ENCODE assay signal across 10 cellular contexts in the genomic region with DNA sequence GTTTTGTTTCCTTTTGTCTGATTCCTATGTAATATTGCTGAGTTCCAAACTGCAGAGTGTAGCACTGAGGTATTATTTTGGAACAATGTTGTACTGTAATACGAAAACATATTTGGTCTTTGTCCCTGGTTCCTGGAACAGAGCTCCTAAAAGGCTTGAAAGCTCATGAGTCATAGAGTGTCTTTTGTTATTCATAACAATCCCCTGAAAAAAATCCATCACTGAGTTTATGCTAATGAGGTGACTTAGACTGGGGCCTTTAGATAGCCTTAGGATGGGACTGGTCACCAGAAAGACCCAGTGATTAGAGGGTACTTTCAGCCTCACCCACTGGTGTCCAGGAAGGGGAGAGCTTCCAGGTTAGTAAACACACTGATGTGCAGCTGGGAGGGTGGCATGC.
DNase-seq lines count a peak whose midpoint lies in the region; ATAC-seq and TF ChIP-seq lines count a peak whose summit lies in the region.
"Had no signal": no experiment of that assay in that cellular context is flagged by ENCODE, and none has a peak within 500 bp of the region (broad histone marks: within the 10 kb centered on the region; RNA-seq: fewer than 3 reads in every experiment).

No MANE protein-coding gene starts in this region.

- peak; percentile 10 for DNase-seq in activated CD4-positive, alpha-beta memory T cell treated with anti-CD3 and anti-CD28 coated beads for 36 hours
- DNase-seq in activated CD4-positive, alpha-beta memory T cell treated with anti-CD3 and anti-CD28 coated beads, Interleukin-2, amount 10 ng/mL, durations not matched to agents 7 days and 5 days: no peak
- DNase-seq in activated T-cell treated with anti-CD3 and anti-CD28 coated beads, Interleukin-2, amount 50 U/mL, for 72 hours: peak in 1 of 2 donors; percentile 5
- DNase-seq in stimulated activated effector memory CD8-positive, alpha-beta T cell treated with anti-CD3 and anti-CD28 coated beads, Interleukin-12 subunit alpha, Interleukin-12 subunit beta, amount 100 ng/mL, for 72 hours (ENCODE audit: low spot score in 2 of 2): peak in 1 of 2 donors; percentile 54
- DNase-seq in NCI-H446 treated with DMSO at 0.1 percent for 48 hours (lab: John Stamatoyannopoulos, UW): no peak
- no peak for DNase-seq in superior temporal gyrus (ENCODE audit: extremely low spot score)
- no peak for DNase-seq in spleen
- DNase-seq: activated CD8-positive, alpha-beta memory T cell treated with anti-CD3 and anti-CD28 coated beads, Interleukin-2, amount 10 ng/mL, durations not matched to agents 7 days and 5 days; GOT3 had no signal

- no peaks in the 10 kb centered on the region for H3K27me3 Mint-ChIP-seq in activated CD4-positive, alpha-beta memory T cell treated with anti-CD3 and anti-CD28 coated beads for 36 hours
- no peaks in the 10 kb centered on the region for H3K27me3 Mint-ChIP-seq in activated CD4-positive, alpha-beta memory T cell treated with anti-CD3 and anti-CD28 coated beads, Interleukin-2, amount 10 ng/mL, durations not matched to agents 7 days and 5 days
- H3K27me3 Mint-ChIP-seq in activated T-cell treated with anti-CD3 and anti-CD28 coated beads, Interleukin-2, amount 50 U/mL, for 72 hours (ENCODE audit: low read depth): no peaks in the 10 kb centered on the region
- H3K27me3 Mint-ChIP-seq: activated CD8-positive, alpha-beta memory T cell treated with anti-CD3 and anti-CD28 coated beads, Interleukin-2, amount 10 ng/mL, durations not matched to agents 7 days and 5 days had no signal

- no peak for TF ChIP-seq POLR2A in spleen (IDR thresholded peaks at IDR 0.05)

- 68 to 86% (median 76%) methylated on average over 1 of the region's 1 CpG for WGBS in spleen, 5 donors

- ATAC-seq in HG02970 (IDR thresholded peaks at IDR 0.05; ENCODE audit: low FRiP score, unreplicated experiment): peak; percentile 74
- ATAC-seq in activated T-cell treated with anti-CD3 and anti-CD28 coated beads, Interleukin-2, amount 50 U/mL, for 72 hours (replicated peaks in 1 of 2): peak; percentile 96 to 97
- peak; percentile 96 for ATAC-seq in stimulated activated effector memory CD8-positive, alpha-beta T cell treated with anti-CD3 and anti-CD28 coated beads, Interleukin-12 subunit alpha, Interleukin-12 subunit beta, amount 100 ng/mL, for 72 hours
- ATAC-seq: activated CD8-positive, alpha-beta memory T cell treated with anti-CD3 and anti-CD28 coated beads, Interleukin-2, amount 10 ng/mL, durations not matched to agents 7 days and 5 days had no signal

- peaks cover 12% of the 10 kb centered on the region for H3K4me1 Mint-ChIP-seq in activated CD4-positive, alpha-beta memory T cell treated with anti-CD3 and anti-CD28 coated beads for 36 hours (ENCODE audit: low read depth)
- H3K4me1 Mint-ChIP-seq in activated CD4-positive, alpha-beta memory T cell treated with anti-CD3 and anti-CD28 coated beads, Interleukin-2, amount 10 ng/mL, durations not matched to agents 7 days and 5 days: peaks cover 12% of the 10 kb centered on the region
- H3K4me1 Mint-ChIP-seq in activated T-cell treated with anti-CD3 and anti-CD28 coated beads, Interleukin-2, amount 50 U/mL, for 72 hours (ENCODE audit: low read depth): peaks cover 15% of the 10 kb centered on the region
- peaks cover 14% of the 10 kb centered on the region for H3K4me1 Mint-ChIP-seq in stimulated activated effector memory CD8-positive, alpha-beta T cell treated with anti-CD3 and anti-CD28 coated beads, Interleukin-12 subunit alpha, Interleukin-12 subunit beta, amount 100 ng/mL, for 72 hours

- H3K9me3 ChIP-seq in spleen: no peaks in the 10 kb centered on the region

- H3K4me3 Mint-ChIP-seq in activated CD4-positive, alpha-beta memory T cell treated with anti-CD3 and anti-CD28 coated beads for 36 hours: no peak overlapping the region
- no peak overlapping the region for H3K4me3 Mint-ChIP-seq in activated CD4-positive, alpha-beta memory T cell treated with anti-CD3 and anti-CD28 coated beads, Interleukin-2, amount 10 ng/mL, durations not matched to agents 7 days and 5 days
- H3K4me3 Mint-ChIP-seq in activated T-cell treated with anti-CD3 and anti-CD28 coated beads, Interleukin-2, amount 50 U/mL, for 72 hours: peak overlapping the region in 1 of 2 donors; percentile 54
- H3K4me3 Mint-ChIP-seq in stimulated activated effector memory CD8-positive, alpha-beta T cell treated with anti-CD3 and anti-CD28 coated beads, Interleukin-12 subunit alpha, Interleukin-12 subunit beta, amount 100 ng/mL, for 72 hours: peak overlapping the region; percentile 21
- H3K4me3 Mint-ChIP-seq: activated CD8-positive, alpha-beta memory T cell treated with anti-CD3 and anti-CD28 coated beads, Interleukin-2, amount 10 ng/mL, durations not matched to agents 7 days and 5 days had no signal

- H3K36me3 ChIP-seq in spleen: peaks cover 0 to 26% (median 2%) of the 10 kb centered on the region in 6 donors

- peaks cover 23% of the 10 kb centered on the region for H3K36me3 Mint-ChIP-seq in activated CD4-positive, alpha-beta memory T cell treated with anti-CD3 and anti-CD28 coated beads for 36 hours
- no peaks in the 10 kb centered on the region for H3K36me3 Mint-ChIP-seq in activated CD4-positive, alpha-beta memory T cell treated with anti-CD3 and anti-CD28 coated beads, Interleukin-2, amount 10 ng/mL, durations not matched to agents 7 days and 5 days (ENCODE audit: low read depth)
- H3K36me3 Mint-ChIP-seq in activated T-cell treated with anti-CD3 and anti-CD28 coated beads, Interleukin-2, amount 50 U/mL, for 72 hours (ENCODE audit: insufficient read depth in 2 of 2): no peaks in the 10 kb centered on the region
- H3K36me3 Mint-ChIP-seq in stimulated activated effector memory CD8-positive, alpha-beta T cell treated with anti-CD3 and anti-CD28 coated beads, Interleukin-12 subunit alpha, Interleukin-12 subunit beta, amount 100 ng/mL, for 72 hours: peaks cover under 1% of the 10 kb centered on the region

- H3K9me3 Mint-ChIP-seq in activated CD4-positive, alpha-beta memory T cell treated with anti-CD3 and anti-CD28 coated beads for 36 hours: no peaks in the 10 kb centered on the region
- H3K9me3 Mint-ChIP-seq in activated CD4-positive, alpha-beta memory T cell treated with anti-CD3 and anti-CD28 coated beads, Interleukin-2, amount 10 ng/mL, durations not matched to agents 7 days and 5 days: no peaks in the 10 kb centered on the region
- no peaks in the 10 kb centered on the region for H3K9me3 Mint-ChIP-seq in activated T-cell treated with anti-CD3 and anti-CD28 coated beads, Interleukin-2, amount 50 U/mL, for 72 hours
- no peaks in the 10 kb centered on the region for H3K9me3 Mint-ChIP-seq in stimulated activated effector memory CD8-positive, alpha-beta T cell treated with anti-CD3 and anti-CD28 coated beads, Interleukin-12 subunit alpha, Interleukin-12 subunit beta, amount 100 ng/mL, for 72 hours

- H3K27ac Mint-ChIP-seq in activated CD4-positive, alpha-beta memory T cell treated with anti-CD3 and anti-CD28 coated beads for 36 hours: no peak overlapping the region
- no peak overlapping the region for H3K27ac Mint-ChIP-seq in activated CD4-positive, alpha-beta memory T cell treated with anti-CD3 and anti-CD28 coated beads, Interleukin-2, amount 10 ng/mL, durations not matched to agents 7 days and 5 days
- H3K27ac Mint-ChIP-seq in activated T-cell treated with anti-CD3 and anti-CD28 coated beads, Interleukin-2, amount 50 U/mL, for 72 hours: peak overlapping the region; percentile 87
- H3K27ac Mint-ChIP-seq in stimulated activated effector memory CD8-positive, alpha-beta T cell treated with anti-CD3 and anti-CD28 coated beads, Interleukin-12 subunit alpha, Interleukin-12 subunit beta, amount 100 ng/mL, for 72 hours: peak overlapping the region; percentile 72
- H3K27ac Mint-ChIP-seq: activated CD8-positive, alpha-beta memory T cell treated with anti-CD3 and anti-CD28 coated beads, Interleukin-2, amount 10 ng/mL, durations not matched to agents 7 days and 5 days had no signal

- POLR2A ChIA-PET in activated CD4-positive, alpha-beta memory T cell treated with anti-CD3 and anti-CD28 coated beads for 36 hours (lab: Charles Lee): no interaction called here
- POLR2A ChIA-PET in activated CD4-positive, alpha-beta memory T cell treated with anti-CD3 and anti-CD28 coated beads, Interleukin-2, amount 10 ng/mL, durations not matched to agents 7 days and 5 days (lab: Charles Lee): no interaction called here

- no peaks in the 10 kb centered on the region for H3K27me3 ChIP-seq in spleen (replicated peaks in 1 of 7)

- intact Hi-C loops in activated CD4-positive, alpha-beta memory T cell treated with anti-CD3 and anti-CD28 coated beads for 36 hours (cut with micrococcal nuclease): no loop called here
- intact Hi-C loops in spleen (cut with DNase I; ENCODE audit: low total_unique reads): no loop called here

- TF ChIP-seq CTCF in spleen (IDR thresholded peaks at IDR 0.05 in 8 of 11, conservative IDR thresholded peaks at IDR 0.05 in 3 of 11): no peak

- no peak overlapping the region for H3K27ac ChIP-seq in spleen

- CTCF ChIA-PET in activated CD4-positive, alpha-beta memory T cell treated with anti-CD3 and anti-CD28 coated beads for 36 hours (lab: Charles Lee): interaction anchor here (0.9 to 1.0 kb wide), 2 partner anchors 25 to 73 kb away, joined by 4 read pairs; no protein-coding TSS in a partner anchor
- CTCF ChIA-PET in activated CD4-positive, alpha-beta memory T cell treated with anti-CD3 and anti-CD28 coated beads, Interleukin-2, amount 10 ng/mL, durations not matched to agents 7 days and 5 days (lab: Charles Lee): no interaction called here

- no peak overlapping the region for H3K4me3 ChIP-seq in spleen

- no peaks in the 10 kb centered on the region for H3K4me1 ChIP-seq in spleen

Comparison
In these comparisons a context has a peak if more than half of its experiments do, and no peak if none do; other contexts are left out.
1. H3K27ac Mint-ChIP-seq: peak in activated T-cell treated with anti-CD3 and anti-CD28 coated beads, Interleukin-2, amount 50 U/mL, for 72 hours (single experiment) and stimulated activated effector memory CD8-positive, alpha-beta T cell treated with anti-CD3 and anti-CD28 coated beads, Interleukin-12 subunit alpha, Interleukin-12 subunit beta, amount 100 ng/mL, for 72 hours (single experiment); none in activated CD4-positive, alpha-beta memory T cell treated with anti-CD3 and anti-CD28 coated beads for 36 hours (single experiment) and activated CD4-positive, alpha-beta memory T cell treated with anti-CD3 and anti-CD28 coated beads, Interleukin-2, amount 10 ng/mL, durations not matched to agents 7 days and 5 days (single experiment).
2. Peak in every context shown above with its lines, with median percentiles within 50 percentile points of each other: ATAC-seq.